Comparison of ENCODE assay signal across 9 cellular contexts in the genomic region with DNA sequence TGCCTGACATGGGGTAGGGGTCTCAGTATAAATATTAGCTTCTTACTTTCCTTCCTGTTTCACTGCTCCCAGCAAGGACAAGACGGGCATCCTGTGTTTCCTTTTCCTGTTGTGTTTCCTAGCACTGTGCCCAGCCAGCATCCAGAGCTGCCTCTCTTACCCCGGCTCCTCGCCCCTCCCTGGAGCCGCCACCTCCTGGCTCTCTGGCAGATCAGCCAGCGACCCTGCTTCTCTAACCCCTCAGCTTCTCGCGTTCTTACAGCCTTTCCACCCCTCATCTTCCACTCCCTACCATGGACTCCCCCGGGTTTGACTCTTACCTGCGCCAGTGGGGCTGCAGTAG. TPM values are rescaled to one million over a fixed set of nuclear protein-coding genes. Genes with fewer than 3 reads are reported as not detected.
DNase-seq lines count a peak whose midpoint lies in the region; ATAC-seq, FAIRE-seq and TF ChIP-seq lines count a peak whose summit lies in the region.
"Had no signal": no experiment of that assay in that cellular context is flagged by ENCODE, and none has a peak within 500 bp of the region (broad histone marks: within the 10 kb centered on the region; RNA-seq: fewer than 3 reads in every experiment).

No MANE protein-coding gene starts in this region.

- TF ChIP-seq CTCF in colonic mucosa (IDR thresholded peaks at IDR 0.05) (no peak), parathyroid adenoma (IDR thresholded peaks at IDR 0.05) (no peak), foreskin keratinocyte (conservative IDR thresholded peaks at IDR 0.05) (no peak)

- no peak for FAIRE-seq in GM12891 (lab: Jason Lieb, UNC)

- no peak for ATAC-seq in foreskin keratinocyte

- TF ChIP-seq POLR2A in GM12891 (IDR thresholded peaks at IDR 0.05; ENCODE audit: low read depth, low read length): no peak

- intact Hi-C loops in colonic mucosa (cut with DNase I): loop anchor here (5.0 kb wide), 1 partner anchor 35 kb away; no protein-coding TSS in a partner anchor

- no peak overlapping the region for H2AFZ ChIP-seq in parathyroid adenoma

- peaks cover 79 to 86% (median 82%) of the 10 kb centered on the region in 10 experiments for H3K4me1 ChIP-seq in BLaER1 treated with 17β-estradiol and CSF1 and Interleukin-3, amounts not matched to agents 10 nM and 100 nM
- H3K4me1 ChIP-seq in colonic mucosa: peaks cover 7% of the 10 kb centered on the region
- peaks cover 59% of the 10 kb centered on the region for H3K4me1 ChIP-seq in parathyroid adenoma
- H3K4me1 ChIP-seq in foreskin keratinocyte: no peaks in the 10 kb centered on the region

- H3K9ac ChIP-seq in BLaER1 treated with 17β-estradiol and CSF1 and Interleukin-3, amounts not matched to agents 10 nM and 100 nM: peak overlapping the region; percentile 56 to 76 (median 72); a peak in 20 of 22 replicates
- H3K9ac ChIP-seq in colonic mucosa (ENCODE audit: low read depth in 2 of 2, low read length in 2 of 2): peak overlapping the region in 1 of 2 donors; percentile 14
- no peak overlapping the region for H3K9ac ChIP-seq in parathyroid adenoma

- peak overlapping the region; percentile 90 to 100 (median 99) for H3K4me2 ChIP-seq in BLaER1 treated with 17β-estradiol and CSF1 and Interleukin-3, amounts not matched to agents 10 nM and 100 nM
- peak overlapping the region; percentile 10 for H3K4me2 ChIP-seq in parathyroid adenoma (ENCODE audit: low read length)

- H3K79me2 ChIP-seq in parathyroid adenoma: peaks cover 96% of the 10 kb centered on the region

- H4K20me1 ChIP-seq in BLaER1 treated with 17β-estradiol and CSF1 and Interleukin-3, amounts not matched to agents 10 nM and 100 nM: peaks cover 12 to 100% (median 96%) of the 10 kb centered on the region in 11 experiments; a peak in 20 of 22 replicates

- H3K36me3 ChIP-seq in BLaER1 treated with 17β-estradiol and CSF1 and Interleukin-3, amounts not matched to agents 10 nM and 100 nM: peaks cover 24 to 89% (median 66%) of the 10 kb centered on the region in 11 experiments
- H3K36me3 ChIP-seq in KOPT-K1 (ENCODE audit: insufficient read depth, low read length) (peaks cover 83% of the 10 kb centered on the region), colonic mucosa (no peaks in the 10 kb centered on the region), parathyroid adenoma (ENCODE audit: control insufficient read depth, insufficient read depth, low read length) (no peaks in the 10 kb centered on the region)

- H3K4me3 ChIP-seq in BLaER1 treated with 17β-estradiol and CSF1 and Interleukin-3, amounts not matched to agents 10 nM and 100 nM: peak overlapping the region in 2 of 10 experiments; percentile 18 to 41; a peak in 4 of 20 replicates
- H3K4me3 ChIP-seq in colonic mucosa (no peak overlapping the region), parathyroid adenoma (ENCODE audit: low read depth, low read length) (no peak overlapping the region)

- DNase-seq in colonic mucosa: no peak
- DNase-seq in SW 1271 (lab: John Stamatoyannopoulos, UW): no peak
- DNase-seq in OCI-M1 (lab: John Stamatoyannopoulos, UW): no peak
- no peak for DNase-seq in foreskin keratinocyte
- DNase-seq in GM12891 (ENCODE audit: insufficient read length, low spot score): no peak
- DNase-seq: MV-4-11 had no signal

- no peaks in the 10 kb centered on the region for H3K27me3 ChIP-seq in BLaER1 treated with 17β-estradiol and CSF1 and Interleukin-3, amounts not matched to agents 10 nM and 100 nM
- H3K27me3 ChIP-seq in colonic mucosa (no peaks in the 10 kb centered on the region), parathyroid adenoma (ENCODE audit: control insufficient read depth, insufficient read depth, low read length) (no peaks in the 10 kb centered on the region), foreskin keratinocyte (no peaks in the 10 kb centered on the region)

- H3K9me3 ChIP-seq in BLaER1 treated with 17β-estradiol and CSF1 and Interleukin-3, amounts not matched to agents 10 nM and 100 nM (replicated peaks in 1 of 11): no peaks in the 10 kb centered on the region
- H3K9me3 ChIP-seq in KOPT-K1 (ENCODE audit: insufficient read depth, low read length, poor library complexity, severe bottlenecking) (no peaks in the 10 kb centered on the region), colonic mucosa (no peaks in the 10 kb centered on the region), parathyroid adenoma (ENCODE audit: control insufficient read depth, low read length) (no peaks in the 10 kb centered on the region)

- peak overlapping the region; percentile 62 to 80 (median 74); a peak in 20 of 22 replicates for H3K27ac ChIP-seq in BLaER1 treated with 17β-estradiol and CSF1 and Interleukin-3, amounts not matched to agents 10 nM and 100 nM
- H3K27ac ChIP-seq in KOPT-K1 (ENCODE audit: low read depth, low read length, poor library complexity, severe bottlenecking): peak overlapping the region; percentile 34
- H3K27ac ChIP-seq in colonic mucosa: peak overlapping the region; percentile 7
- peak overlapping the region; percentile 78 for H3K27ac ChIP-seq in parathyroid adenoma
- no peak overlapping the region for H3K27ac ChIP-seq in foreskin keratinocyte

TF ChIP-seq in GM12891, 5 proteins besides CTCF, POLR2A, EP300 and RAD21:
- TF ChIP-seq TAF1 (IDR thresholded peaks at IDR 0.05; ENCODE audit: low read depth, low read length): no peak
- no peak for TF ChIP-seq POU2F2 (IDR thresholded peaks at IDR 0.05; ENCODE audit: low read depth, low read length)
- TF ChIP-seq POLR2AphosphoS5 (IDR thresholded peaks at IDR 0.05; ENCODE audit: low read depth, low read length): no peak

RNA-seq across cellular contexts. Expression of a gene that starts 17.8 kb away (rescaled TPM):
- total RNA-seq in colonic mucosa (10 to 100 TPM; 27.3 to 29.7 TPM), foreskin keratinocyte (52.3 and 55.8 TPM in 2 replicates)
- polyA plus RNA-seq in foreskin keratinocyte: 47.3 and 51.7 TPM in 2 replicates
- 25.5 TPM for polyA plus RNA-seq in GM12891 (2012; ENCODE audit: low read depth, missing spikeins)

RNA-seq across cellular contexts. Expression of a gene that starts 28.8 kb away (rescaled TPM):
- 10 to 100 TPM; 12.2 to 17.9 TPM for total RNA-seq in colonic mucosa
- 14.5 and 14.9 TPM in 2 replicates for total RNA-seq in foreskin keratinocyte
- 12.0 and 13.2 TPM in 2 replicates for polyA plus RNA-seq in foreskin keratinocyte
- polyA plus RNA-seq in GM12891 (2012; ENCODE audit: low read depth, missing spikeins): 1.0 TPM

RNA-seq across cellular contexts. Expression of a gene that starts 43.2 kb away (rescaled TPM):
- total RNA-seq in colonic mucosa (10 to 100 TPM; 10.1 TPM), foreskin keratinocyte (7.7 and 8.1 TPM in 2 replicates)
- 6.0 and 6.5 TPM in 2 replicates for polyA plus RNA-seq in foreskin keratinocyte
- polyA plus RNA-seq in GM12891 (2012; ENCODE audit: low read depth, missing spikeins): 0.47 TPM
